Comparison of ENCODE assay signal across 8 cellular contexts in genomic region chr1:46718340-46718726, GRCh38. TPM values are rescaled to one million over a fixed set of nuclear protein-coding genes. Genes with fewer than 3 reads are reported as not detected.
DNase-seq lines count a peak whose midpoint lies in the region; ATAC-seq, FAIRE-seq and TF ChIP-seq lines count a peak whose summit lies in the region.

No MANE protein-coding gene starts in this region.

- no peaks in the 10 kb centered on the region for H3K9me2 ChIP-seq in OCI-LY1 (ENCODE audit: low read depth, low read length)

- H3K4me1 ChIP-seq in OCI-LY1 (ENCODE audit: insufficient read depth, low read length, severe bottlenecking) = peaks cover 26% of the 10 kb centered on the region
- peaks cover 27% of the 10 kb centered on the region for H3K4me1 ChIP-seq in endothelial cell of umbilical vein (ENCODE audit: control insufficient read depth, extremely low read depth, insufficient read depth, low read length)
- H3K4me1 ChIP-seq in neutrophil (ENCODE audit: control insufficient read depth in 1 of 2, insufficient read depth in 1 of 2, low read depth in 1 of 2, low read length in 1 of 2) = peaks cover 30 to 31% of the 10 kb centered on the region in 2 experiments

- POLR2A ChIA-PET in endothelial cell of umbilical vein (lab: Charles Lee) = no interaction called here

- peaks cover 11% of the 10 kb centered on the region for H3K79me2 ChIP-seq in OCI-LY1 (ENCODE audit: insufficient read depth, low read length)
- H3K79me2 ChIP-seq in endothelial cell of umbilical vein (ENCODE audit: control insufficient read depth, insufficient read depth, low read length) = peaks cover 25% of the 10 kb centered on the region

- H3K4me2 ChIP-seq in OCI-LY1 (ENCODE audit: low read length) = peak overlapping the region; percentile 88
- H3K4me2 ChIP-seq in endothelial cell of umbilical vein (ENCODE audit: insufficient read depth, low read length) = peak overlapping the region; percentile 96

- H3K36me3 ChIP-seq in OCI-LY1 (ENCODE audit: insufficient read depth, low read length) (peaks cover 26% of the 10 kb centered on the region; the same call in 1 of the 2 replicates), endothelial cell of umbilical vein (ENCODE audit: control insufficient read depth in 2 of 2, extremely low read depth in 1 of 2, insufficient read depth in 2 of 2, low read length in 2 of 2) (peaks cover 3 to 8% of the 10 kb centered on the region in 2 experiments), neutrophil (peaks cover 26% of the 10 kb centered on the region)

- H4K20me1 ChIP-seq in OCI-LY1 (ENCODE audit: insufficient read depth, low read length) = no peaks in the 10 kb centered on the region
- peaks cover 6% of the 10 kb centered on the region for H4K20me1 ChIP-seq in endothelial cell of umbilical vein (replicated peaks; ENCODE audit: control insufficient read depth, extremely low read depth, insufficient read depth, low read length)

- H3K9me3 ChIP-seq in OCI-LY1 (ENCODE audit: low read length) (no peaks in the 10 kb centered on the region), endothelial cell of umbilical vein (replicated peaks; ENCODE audit: control insufficient read depth, insufficient read depth, low read length) (no peaks in the 10 kb centered on the region), neutrophil (no peaks in the 10 kb centered on the region)

- no peak overlapping the region for H3K27ac ChIP-seq in OCI-LY1 (ENCODE audit: low read depth, low read length, poor library complexity, severe bottlenecking)
- H3K27ac ChIP-seq in endothelial cell of umbilical vein (ENCODE audit: insufficient read depth, low read depth, low read length) = peak overlapping the region; percentile 82
- peak overlapping the region; percentile 82 for H3K27ac ChIP-seq in neutrophil

- peak; percentile 2 for ATAC-seq in GM18873 (IDR thresholded peaks at IDR 0.05; ENCODE audit: low FRiP score, unreplicated experiment)

- H3K27me3 ChIP-seq in OCI-LY1 (ENCODE audit: insufficient read depth, low read length) = no peaks in the 10 kb centered on the region
- peaks cover 0 to 6% of the 10 kb centered on the region in 2 experiments for H3K27me3 ChIP-seq in endothelial cell of umbilical vein (ENCODE audit: control insufficient read depth in 2 of 2, insufficient read depth in 2 of 2, low read length in 2 of 2)
- H3K27me3 ChIP-seq in neutrophil = peaks cover 10% of the 10 kb centered on the region

- no TSS peak for BruUV-seq in endothelial cell of umbilical vein (replicated peaks; lab: Mats Ljungman, UMichigan)

- CTCF ChIA-PET in endothelial cell of umbilical vein (lab: Charles Lee) = interaction anchor here (1.0 to 1.8 kb wide), 3 partner anchors 96 to 186 kb away, joined by 3 to 4 read pairs (median 4); partner anchors contain the start of gene MOB3C

- peak; percentile 69 for FAIRE-seq in endothelial cell of umbilical vein (lab: Jason Lieb, UNC)

- H3K9ac ChIP-seq in OCI-LY1 (ENCODE audit: low read length) (peak overlapping the region; percentile 83), endothelial cell of umbilical vein (replicated peaks; ENCODE audit: extremely low read depth, insufficient read depth, low read length) (peak overlapping the region; percentile 92)

- TF ChIP-seq CTCF in OCI-LY1 (IDR thresholded peaks at IDR 0.05; ENCODE audit: low read length) (no peak), endothelial cell of umbilical vein (IDR thresholded peaks at IDR 0.05; ENCODE audit: extremely low read depth in 1 of 2, insufficient read depth in 1 of 2, low read depth in 1 of 2, low read length in 2 of 2) (no peak), neutrophil (IDR thresholded peaks at IDR 0.05) (no peak)

- no peak overlapping the region for H2AFZ ChIP-seq in OCI-LY1 (ENCODE audit: low read length)
- H2AFZ ChIP-seq in endothelial cell of umbilical vein (ENCODE audit: low read depth, low read length) = peak overlapping the region; percentile 86

- dilution Hi-C loops in endothelial cell of umbilical vein (cut with MboI; ENCODE audit: extremely low pct_ligation_motif_present, low sequenced_read_pairs) = no loop called here

- H3F3A ChIP-seq in OCI-LY1 (ENCODE audit: insufficient read depth, low read length) = no peaks in the 10 kb centered on the region

- no peaks in the 10 kb centered on the region for H3K9me1 ChIP-seq in endothelial cell of umbilical vein (replicated peaks; ENCODE audit: control insufficient read depth, extremely low read depth, insufficient read depth, low read length)

- peak overlapping the region; percentile 71 for H3K4me3 ChIP-seq in OCI-LY1 (ENCODE audit: low read depth, low read length, poor library complexity, severe bottlenecking)
- peak overlapping the region; percentile 63 to 96 (median 83) for H3K4me3 ChIP-seq in endothelial cell of umbilical vein (replicated peaks in 1 of 3; ENCODE audit: insufficient read depth in 1 of 3, low read depth in 1 of 3, low read length in 3 of 3)
- H3K4me3 ChIP-seq in neutrophil (ENCODE audit: low read depth in 1 of 2, low read length in 1 of 2) = peak overlapping the region; percentile 77 to 86

- no peak for TF ChIP-seq POLR2A in endothelial cell of umbilical vein (IDR thresholded peaks at IDR 0.05; ENCODE audit: low read depth, low read length)

- intact Hi-C loops in endothelial cell of umbilical vein (cut with micrococcal nuclease) = loop anchor here (2.0 to 10.0 kb wide), 2 partner anchors 32 to 616 kb away; partner anchors contain the start of gene CMPK1

- DNase-seq in endothelial cell of umbilical vein (ENCODE audit: low read depth, low spot score) (no peak), COLO668 (lab: John Stamatoyannopoulos, UW; ENCODE audit: unreplicated experiment) (no peak), NCI-H345 (lab: John Stamatoyannopoulos, UW) (no peak)
- no peak for DNase-seq in activated effector memory CD4-positive, alpha-beta T cell treated with Interleukin-2 at 50 U/mL for 16 hours
- DNase-seq in stimulated activated CD4-positive, alpha-beta T cell treated with anti-CD3 and anti-CD28 coated beads, Interleukin-1b, Interleukin-23, amount 100 ng/mL, for 48 hours = no peak

TF ChIP-seq in endothelial cell of umbilical vein, 7 proteins besides CTCF, POLR2A, EP300 and RAD21:
- no peak for TF ChIP-seq EZH2 (IDR thresholded peaks at IDR 0.05; ENCODE audit: borderline replicate concordance, low read depth, low read length, severe bottlenecking)
- no peak for TF ChIP-seq FOS (IDR thresholded peaks at IDR 0.05; ENCODE audit: borderline replicate concordance, insufficient read depth, low read length)
- no peak for TF ChIP-seq JUN (IDR thresholded peaks at IDR 0.05; ENCODE audit: borderline replicate concordance, insufficient read depth, insufficient read length, low read depth)
- no peak for TF ChIP-seq POLR2AphosphoS5 (IDR thresholded peaks at IDR 0.05; ENCODE audit: insufficient read depth, low read depth, low read length)
- TF ChIP-seq GATA2 (IDR thresholded peaks at IDR 0.05; ENCODE audit: insufficient read depth, insufficient read length, low read depth, low read length) = no peak
- TF ChIP-seq MYC (IDR thresholded peaks at IDR 0.05; ENCODE audit: low read depth, low read length) = no peak
- no peak for TF ChIP-seq MAX (IDR thresholded peaks at IDR 0.05; ENCODE audit: insufficient read depth, insufficient read length)

RNA-seq across cellular contexts. Expression of gene EFCAB14, which starts 0.6 kb away (rescaled TPM):
- total RNA-seq in endothelial cell of umbilical vein = 81.7 and 81.9 TPM in 2 replicates
- polyA plus RNA-seq in endothelial cell of umbilical vein = 28.7 and 30.0 TPM in 2 replicates
- 31.2 and 35.1 TPM in 2 replicates for polyA plus RNA-seq in endothelial cell of umbilical vein (2011; cell fraction: cytosol; rRNA removed)
- 34.6 and 41.2 TPM in 2 replicates for polyA plus RNA-seq in endothelial cell of umbilical vein (2011; cell fraction: nucleus; rRNA removed)
- 32.4 and 40.1 TPM in 2 replicates for polyA plus RNA-seq in endothelial cell of umbilical vein (2012)
- polyA minus RNA-seq in endothelial cell of umbilical vein = 50.9 and 58.0 TPM in 2 replicates
- 27.1 TPM for polyA minus RNA-seq in endothelial cell of umbilical vein (2011; cell fraction: cytosol; rRNA and poly(A)+ RNA removed)
- polyA minus RNA-seq in endothelial cell of umbilical vein (2011; cell fraction: nucleus; rRNA and poly(A)+ RNA removed) = 38.6 and 39.4 TPM in 2 replicates

RNA-seq across cellular contexts. Expression of gene TEX38, which starts 46.7 kb away (rescaled TPM):
- total RNA-seq in endothelial cell of umbilical vein = not detected in 2 replicates
- polyA plus RNA-seq in endothelial cell of umbilical vein = not detected in 2 replicates
- not detected in 2 replicates for polyA plus RNA-seq in endothelial cell of umbilical vein (2011; cell fraction: cytosol; rRNA removed)
- polyA plus RNA-seq in endothelial cell of umbilical vein (2011; cell fraction: nucleus; rRNA removed) = not detected in 2 replicates
- polyA plus RNA-seq in endothelial cell of umbilical vein (2012) = not detected in 2 replicates
- not detected in 2 replicates for polyA minus RNA-seq in endothelial cell of umbilical vein
- polyA minus RNA-seq in endothelial cell of umbilical vein (2011; cell fraction: cytosol; rRNA and poly(A)+ RNA removed) = not detected
- not detected in 2 replicates for polyA minus RNA-seq in endothelial cell of umbilical vein (2011; cell fraction: nucleus; rRNA and poly(A)+ RNA removed)

RNA-seq across cellular contexts. Expression of gene ATPAF1, which starts 50.2 kb away (rescaled TPM):
- total RNA-seq in endothelial cell of umbilical vein = 28.4 and 29.6 TPM in 2 replicates
- 28.3 and 31.5 TPM in 2 replicates for polyA plus RNA-seq in endothelial cell of umbilical vein
- 43.6 and 50.5 TPM in 2 replicates for polyA plus RNA-seq in endothelial cell of umbilical vein (2011; cell fraction: cytosol; rRNA removed)
- polyA plus RNA-seq in endothelial cell of umbilical vein (2011; cell fraction: nucleus; rRNA removed) = 28.4 and 35.1 TPM in 2 replicates
- polyA plus RNA-seq in endothelial cell of umbilical vein (2012) = 25.5 and 33.3 TPM in 2 replicates
- 28.5 and 28.9 TPM in 2 replicates for polyA minus RNA-seq in endothelial cell of umbilical vein
- 26.0 TPM for polyA minus RNA-seq in endothelial cell of umbilical vein (2011; cell fraction: cytosol; rRNA and poly(A)+ RNA removed)
- polyA minus RNA-seq in endothelial cell of umbilical vein (2011; cell fraction: nucleus; rRNA and poly(A)+ RNA removed) = 19.5 and 28.5 TPM in 2 replicates
